ENCODE assay signal across 22 cellular contexts in the genomic region with DNA sequence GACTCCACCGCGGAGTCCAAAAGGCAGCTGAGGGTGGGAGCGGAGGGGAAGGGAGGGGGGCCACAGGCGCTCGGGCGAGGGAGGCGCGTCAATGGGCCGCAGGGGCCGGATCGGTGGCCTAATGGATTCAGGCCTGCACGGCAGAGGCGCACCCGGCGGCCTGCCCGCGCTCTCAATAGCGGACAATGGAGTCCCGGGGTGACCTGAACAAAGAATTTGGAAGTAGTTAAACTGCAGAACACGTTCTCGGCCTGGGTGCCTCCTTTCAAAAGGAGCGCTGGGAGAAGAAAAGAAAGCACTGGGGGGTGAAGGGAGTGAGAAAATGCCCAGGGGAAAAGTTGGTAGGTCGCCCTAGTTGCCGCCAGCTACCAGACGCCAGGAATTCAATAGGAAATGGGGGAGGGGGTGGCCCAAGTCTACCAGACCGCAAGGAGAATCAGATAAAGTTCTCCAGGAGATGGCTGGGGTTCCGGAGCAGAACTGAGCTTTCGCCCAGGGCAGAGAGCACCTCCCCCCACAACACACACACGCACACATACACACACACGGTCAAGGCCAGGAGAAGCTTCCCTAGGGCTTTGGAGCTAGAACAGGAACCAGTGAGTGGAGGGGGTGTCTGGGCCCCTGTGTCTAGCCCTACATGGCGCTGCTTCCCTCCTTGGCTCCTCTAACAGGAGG. TPM values are rescaled to one million over a fixed set of nuclear protein-coding genes. Genes with fewer than 3 reads are reported as not detected.
DNase-seq lines count a peak whose midpoint lies in the region; ATAC-seq and TF ChIP-seq lines count a peak whose summit lies in the region.
"Had no signal": no experiment of that assay in that cellular context is flagged by ENCODE, and none has a peak within 500 bp of the region (broad histone marks: within the 10 kb centered on the region; RNA-seq: fewer than 3 reads in every experiment).

No MANE protein-coding gene starts in this region.

- H3K27me3 ChIP-seq in iPS-15b (ENCODE audit: control insufficient read depth, insufficient read depth, low read length) (peaks cover 99% of the 10 kb centered on the region), spleen (replicated peaks in 1 of 7) (peaks cover 14 to 100% (median 93%) of the 10 kb centered on the region in 7 donors)

- H3K36me3 ChIP-seq in iPS-15b (ENCODE audit: control insufficient read depth, insufficient read depth, low read length) = no peaks in the 10 kb centered on the region
- H3K36me3 ChIP-seq in spleen = no peaks in the 10 kb centered on the region
- H3K36me3 ChIP-seq: heart right ventricle, neutrophil, SJSA1, tibial nerve had no signal

- no peak overlapping the region for H3K9ac ChIP-seq in iPS-15b (ENCODE audit: low read depth, low read length)

- no peak overlapping the region for H3K27ac Mint-ChIP-seq in T-helper 1 cell treated with Interleukin-12 subunit alpha and Interleukin-12 subunit beta and Interleukin-4 antibody, amounts not matched to agents 30 μg/mL and 1 μg/mL, for 36 hours
- H3K27ac Mint-ChIP-seq in WTC11 = no peak overlapping the region
- H3K27ac Mint-ChIP-seq: activated CD8-positive, alpha-beta T cell treated with anti-CD3 and anti-CD28 coated beads, Interleukin-2, amount 10 ng/mL, durations not matched to agents 7 days and 5 days had no signal

- POLR2A ChIA-PET in WTC11 (lab: Charles Lee) = interaction anchor here (0.6 to 1.0 kb wide), 2 partner anchors 64 to 110 kb away, joined by 3 to 5 read pairs; no protein-coding TSS in a partner anchor

- no peak for DNase-seq in T-helper 1 cell
- DNase-seq in WTC11 (ENCODE audit: low spot score) = peak; percentile 52
- peak; percentile 54 for DNase-seq in spleen
- DNase-seq in cardiac septum (ENCODE audit: low spot score) = no peak
- no peak for DNase-seq in NCI-H1930 (lab: John Stamatoyannopoulos, UW)
- DNase-seq: activated CD4-positive, CD25-positive, alpha-beta regulatory T cell; activated CD8-positive, alpha-beta T cell treated with anti-CD3 and anti-CD28 coated beads, Interleukin-2, amount 10 ng/mL, durations not matched to agents 7 days and 5 days; activated naive CD4-positive, alpha-beta T cell; dermis blood vessel endothelial cell; DMS79; heart right ventricle; NCI-H510A; stimulated activated CD4-positive, alpha-beta T cell treated with anti-CD3 and anti-CD28 coated beads, Interleukin-2, amount 100 ng/mL, for 24 hours; stimulated activated naive B cell treated with anti-CD40 and anti-IgM and Interleukin-4, amounts not matched to agents 10 μg/mL and 1 μg/mL and 100 μg/mL, for 72 hours had no signal

- H3K36me3 Mint-ChIP-seq in T-helper 1 cell treated with Interleukin-12 subunit alpha and Interleukin-12 subunit beta and Interleukin-4 antibody, amounts not matched to agents 30 μg/mL and 1 μg/mL, for 36 hours (ENCODE audit: low read depth) = no peaks in the 10 kb centered on the region
- no peaks in the 10 kb centered on the region for H3K36me3 Mint-ChIP-seq in WTC11
- H3K36me3 Mint-ChIP-seq: stimulated activated naive B cell treated with anti-CD40 and anti-IgM and Interleukin-4, amounts not matched to agents 10 μg/mL and 1 μg/mL and 100 μg/mL, for 72 hours had no signal

- H3K4me3 ChIP-seq in iPS-15b (ENCODE audit: low read depth, low read length) (peak overlapping the region; percentile 26), spleen (no peak overlapping the region)
- H3K4me3 ChIP-seq: heart right ventricle, SJSA1, tibial nerve had no signal

- CTCF ChIA-PET in WTC11 (lab: Charles Lee) = interaction anchor here (0.7 to 7.2 kb wide), 18 partner anchors 8 to 215 kb away, joined by 3 to 172 read pairs (median 56); a partner anchor contains a TSS

- peaks cover 6% of the 10 kb centered on the region for H3K4me1 Mint-ChIP-seq in T-helper 1 cell treated with Interleukin-12 subunit alpha and Interleukin-12 subunit beta and Interleukin-4 antibody, amounts not matched to agents 30 μg/mL and 1 μg/mL, for 36 hours (ENCODE audit: low read depth)
- peaks cover 24% of the 10 kb centered on the region for H3K4me1 Mint-ChIP-seq in WTC11

- H3K9me3 ChIP-seq in iPS-15b (ENCODE audit: control insufficient read depth, insufficient read depth, low read length) = no peaks in the 10 kb centered on the region
- no peaks in the 10 kb centered on the region for H3K9me3 ChIP-seq in spleen
- H3K9me3 ChIP-seq: heart right ventricle, neutrophil, SJSA1, tibial nerve had no signal

- H3K4me1 ChIP-seq in iPS-15b (ENCODE audit: control insufficient read depth, insufficient read depth, low read length) = peaks cover 4% of the 10 kb centered on the region
- peaks cover 13 to 58% (median 30%) of the 10 kb centered on the region in 6 donors for H3K4me1 ChIP-seq in spleen

- intact Hi-C loops in spleen (cut with DNase I; ENCODE audit: low total_unique reads) = no loop called here
- intact Hi-C loops in cardiac septum (cut with DNase I) = loop anchor here (5.0 kb wide), 1 partner anchor 57 kb away; no protein-coding TSS in a partner anchor

- H3K4me3 Mint-ChIP-seq in T-helper 1 cell treated with Interleukin-12 subunit alpha and Interleukin-12 subunit beta and Interleukin-4 antibody, amounts not matched to agents 30 μg/mL and 1 μg/mL, for 36 hours = peak overlapping the region; percentile 5
- H3K4me3 Mint-ChIP-seq in WTC11 = peak overlapping the region; percentile 2; the same call in 1 of the 2 replicates
- H3K4me3 Mint-ChIP-seq: activated CD8-positive, alpha-beta T cell treated with anti-CD3 and anti-CD28 coated beads, Interleukin-2, amount 10 ng/mL, durations not matched to agents 7 days and 5 days had no signal

- H3K27ac ChIP-seq in spleen = no peak overlapping the region
- H3K27ac ChIP-seq: 22Rv1, heart right ventricle, neutrophil, SJSA1, tibial nerve had no signal

- TF ChIP-seq CTCF in WTC11 (IDR thresholded peaks at IDR 0.05) (no peak), spleen (IDR thresholded peaks at IDR 0.05 in 8 of 11, conservative IDR thresholded peaks at IDR 0.05 in 3 of 11) (no peak)

- H3K27me3 Mint-ChIP-seq in T-helper 1 cell treated with Interleukin-12 subunit alpha and Interleukin-12 subunit beta and Interleukin-4 antibody, amounts not matched to agents 30 μg/mL and 1 μg/mL, for 36 hours (ENCODE audit: low read depth) = peaks cover 88% of the 10 kb centered on the region
- peaks cover 97% of the 10 kb centered on the region for H3K27me3 Mint-ChIP-seq in WTC11 (ENCODE audit: low read depth)

- peak; percentile 4; the same call in 1 of the 2 replicates for ATAC-seq in WTC11
- no peak for ATAC-seq in HG03520 (IDR thresholded peaks at IDR 0.05; ENCODE audit: unreplicated experiment)
- ATAC-seq: activated CD8-positive, alpha-beta T cell treated with anti-CD3 and anti-CD28 coated beads, Interleukin-2, amount 10 ng/mL, durations not matched to agents 7 days and 5 days; heart right ventricle; HepG2; stimulated activated naive B cell treated with anti-CD40 and anti-IgM and Interleukin-4, amounts not matched to agents 10 μg/mL and 1 μg/mL and 100 μg/mL, for 72 hours had no signal

- TF ChIP-seq POLR2A in spleen (IDR thresholded peaks at IDR 0.05) = no peak

- 7 to 13% (median 8%) methylated on average over 31 of the region's 31 CpGs for WGBS in spleen, 5 donors

- H3K9me3 Mint-ChIP-seq in T-helper 1 cell treated with Interleukin-12 subunit alpha and Interleukin-12 subunit beta and Interleukin-4 antibody, amounts not matched to agents 30 μg/mL and 1 μg/mL, for 36 hours = no peaks in the 10 kb centered on the region
- H3K9me3 Mint-ChIP-seq in WTC11 = no peaks in the 10 kb centered on the region
- H3K9me3 Mint-ChIP-seq: stimulated activated naive B cell treated with anti-CD40 and anti-IgM and Interleukin-4, amounts not matched to agents 10 μg/mL and 1 μg/mL and 100 μg/mL, for 72 hours had no signal

TF ChIP-seq in WTC11, 78 proteins besides CTCF, POLR2A, EP300 and RAD21 (continues in another document):
- TF ChIP-seq CREM (CRISPR knock-in tag; IDR thresholded peaks at IDR 0.05) = no peak
- TF ChIP-seq ZNF121 (CRISPR knock-in tag; IDR thresholded peaks at IDR 0.05) = no peak
- TF ChIP-seq PRRX2 (CRISPR knock-in tag; IDR thresholded peaks at IDR 0.05) = no peak
- no peak for TF ChIP-seq FOXJ3 (CRISPR knock-in tag; IDR thresholded peaks at IDR 0.05; ENCODE audit: borderline replicate concordance)
- TF ChIP-seq, protein P1, sequence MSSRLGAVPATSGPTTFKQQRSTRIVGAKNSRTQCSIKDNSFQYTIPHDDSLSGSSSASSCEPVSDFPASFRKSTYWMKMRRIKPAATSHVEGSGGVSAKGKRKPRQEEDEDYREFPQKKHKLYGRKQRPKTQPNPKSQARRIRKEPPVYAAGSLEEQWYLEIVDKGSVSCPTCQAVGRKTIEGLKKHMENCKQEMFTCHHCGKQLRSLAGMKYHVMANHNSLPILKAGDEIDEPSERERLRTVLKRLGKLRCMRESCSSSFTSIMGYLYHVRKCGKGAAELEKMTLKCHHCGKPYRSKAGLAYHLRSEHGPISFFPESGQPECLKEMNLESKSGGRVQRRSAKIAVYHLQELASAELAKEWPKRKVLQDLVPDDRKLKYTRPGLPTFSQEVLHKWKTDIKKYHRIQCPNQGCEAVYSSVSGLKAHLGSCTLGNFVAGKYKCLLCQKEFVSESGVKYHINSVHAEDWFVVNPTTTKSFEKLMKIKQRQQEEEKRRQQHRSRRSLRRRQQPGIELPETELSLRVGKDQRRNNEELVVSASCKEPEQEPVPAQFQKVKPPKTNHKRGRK (CRISPR knock-in tag; IDR thresholded peaks at IDR 0.05; ENCODE audit: borderline replicate concordance) = no peak
- TF ChIP-seq ZNF423 (CRISPR knock-in tag; IDR thresholded peaks at IDR 0.05) = peak; percentile 79

RNA-seq across cellular contexts. Expression of a gene that starts 25.8 kb away (rescaled TPM):
- total RNA-seq in WTC11 (2021) (63.9 to 76.2 TPM (median 68.3 TPM) in 3 replicates), spleen (100 to 1,000 TPM in 1 of 7 donors, 10 to 100 TPM in 6; 63.3 to 105 (median 74.0) TPM), cardiac septum (49.4 TPM)
- polyA plus RNA-seq in spleen = 10 to 100 TPM; 38.3 to 57.7 (median 54.9) TPM

Comparison
In these comparisons a context has a peak if more than half of its experiments do, and no peak if none do; other contexts are left out.
1. DNase-seq: peak in WTC11 (single experiment) and spleen (single experiment); none in T-helper 1 cell (0 of 5), cardiac septum (single experiment) and NCI-H1930 (0 of 2).